Comparison of ENCODE assay signal across 21 cellular contexts in the genomic region with DNA sequence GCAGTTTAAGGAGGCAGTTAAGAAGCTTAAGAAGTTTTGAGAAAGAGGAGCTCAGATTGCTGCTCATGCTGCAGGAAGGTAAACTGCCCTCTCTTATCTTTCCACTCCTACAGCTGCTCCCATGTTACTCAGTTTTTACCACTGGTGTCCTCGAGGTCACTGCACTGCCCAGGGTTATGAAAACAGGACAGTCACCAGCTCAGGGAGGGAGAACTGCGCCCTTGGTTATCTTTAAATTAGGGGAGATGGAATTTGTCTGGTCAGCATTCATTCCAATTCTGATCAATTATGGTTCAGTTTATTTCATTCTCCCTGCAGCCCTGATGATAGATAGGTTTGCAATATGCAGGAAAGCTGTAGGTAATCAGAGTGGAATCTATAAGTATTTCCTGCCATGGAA.
"Had no signal": no experiment of that assay in that cellular context is flagged by ENCODE, and none has a peak within 500 bp of the region (broad histone marks: within the 10 kb centered on the region; RNA-seq: fewer than 3 reads in every experiment).

No MANE protein-coding gene starts in this region.

- H3K36me3 ChIP-seq: colonic mucosa, lower lobe of right lung, neural progenitor cell, ovary, spleen, tibial artery, upper lobe of left lung, uterus had no signal

- H3K4me3 ChIP-seq: colonic mucosa, lower lobe of right lung, neural progenitor cell, ovary, spleen, tibial artery, upper lobe of left lung, uterus had no signal

- H2AFZ ChIP-seq: neural progenitor cell had no signal

- H3K27me3 ChIP-seq: colonic mucosa, neural progenitor cell, ovary, spleen, upper lobe of left lung, uterus had no signal

- H3K27ac ChIP-seq: colonic mucosa, lower lobe of right lung, neural progenitor cell, ovary, spleen, tibial artery, upper lobe of left lung, uterus had no signal

- FAIRE-seq: islet of Langerhans had no signal

- H3K4me1 ChIP-seq: colonic mucosa, lower lobe of right lung, neural progenitor cell, spleen, tibial artery, upper lobe of left lung, uterus had no signal

- H3K9me3 ChIP-seq: colonic mucosa, lower lobe of right lung, ovary, spleen, tibial artery, upper lobe of left lung, uterus had no signal

- H3K9ac ChIP-seq: neural progenitor cell had no signal

- ATAC-seq: lower lobe of right lung; natural killer cell; right cardiac atrium; stimulated activated memory B cell treated with anti-CD40 and anti-IgM and Interleukin-4, amounts not matched to agents 10 μg/mL and 1 μg/mL and 100 μg/mL, for 72 hours had no signal

- H3K4me2 ChIP-seq: neural progenitor cell had no signal

- DNase-seq: colonic mucosa; effector CD8-positive, alpha-beta T cell; foreskin melanocyte; head of caudate nucleus; hypothalamus; kidney glomerular epithelial cell; lower lobe of right lung; natural killer cell; nucleus accumbens; ovary; right cardiac atrium; spleen; stimulated activated CD4-positive, alpha-beta T cell treated with anti-CD3 and anti-CD28 coated beads, Interleukin-15, amount 100 ng/mL, for 24 hours; stimulated activated CD4-positive, alpha-beta T cell treated with anti-CD3 and anti-CD28 coated beads, Interleukin-1b, Interleukin-23, amount 100 ng/mL, for 48 hours; stimulated activated CD4-positive, alpha-beta T cell treated with anti-CD3 and anti-CD28 coated beads, Interleukin-4, amount 100 ng/mL, for 24 hours; tibial artery; uterus had no signal
